26 cellular contexts compared by ENCODE assay signal in the genomic region with DNA sequence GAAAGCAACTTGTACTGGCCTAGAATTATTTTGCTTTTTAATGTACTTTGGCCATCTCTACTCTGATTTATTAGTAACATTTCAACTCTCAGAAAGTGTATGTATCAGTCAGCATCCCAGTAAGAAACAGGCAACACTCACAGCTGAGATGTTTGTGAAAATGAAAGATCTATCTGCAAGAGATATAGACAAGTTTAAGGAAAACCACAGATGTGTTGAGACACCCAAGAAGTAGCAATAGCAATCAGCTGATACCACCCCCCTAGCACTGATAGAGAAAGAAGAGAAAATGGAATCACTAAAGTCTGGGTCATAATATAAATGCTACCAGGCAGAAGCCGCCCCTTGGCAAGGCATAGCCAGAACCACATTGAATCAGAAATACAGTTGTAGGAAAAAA.
"Had no signal": no experiment of that assay in that cellular context is flagged by ENCODE, and none has a peak within 500 bp of the region (broad histone marks: within the 10 kb centered on the region; RNA-seq: fewer than 3 reads in every experiment).

No MANE protein-coding gene starts in this region.

- H3K36me3 Mint-ChIP-seq: naive B cell; naive thymus-derived CD8-positive, alpha-beta T cell; stimulated activated effector memory CD8-positive, alpha-beta T cell treated with anti-CD3 and anti-CD28 coated beads, Interleukin-12 subunit alpha, Interleukin-12 subunit beta, amount 100 ng/mL, for 72 hours; stimulated activated naive B cell treated with anti-CD40 and anti-IgM and Interleukin-4, amounts not matched to agents 10 μg/mL and 1 μg/mL and 100 μg/mL, for 72 hours had no signal

- H3K27me3 Mint-ChIP-seq: naive B cell; stimulated activated naive B cell treated with anti-CD40 and anti-IgM and Interleukin-4, amounts not matched to agents 10 μg/mL and 1 μg/mL and 100 μg/mL, for 72 hours; stimulated activated naive CD8-positive, alpha-beta T cell treated with anti-CD3 and anti-CD28 coated beads, Interleukin-15, Interleukin-2, amounts not matched to agents 100 ng/mL and 50 ng/mL, for 24 hours had no signal

- H3K27ac Mint-ChIP-seq: naive B cell; naive thymus-derived CD8-positive, alpha-beta T cell; nephron progenitor cell; progenitor cell of endocrine pancreas; stimulated activated effector memory CD8-positive, alpha-beta T cell treated with anti-CD3 and anti-CD28 coated beads, Interleukin-12 subunit alpha, Interleukin-12 subunit beta, amount 100 ng/mL, for 72 hours; stimulated activated naive B cell treated with anti-CD40 and anti-IgM and Interleukin-4, amounts not matched to agents 10 μg/mL and 1 μg/mL and 100 μg/mL, for 72 hours; stimulated activated naive CD8-positive, alpha-beta T cell treated with anti-CD3 and anti-CD28 coated beads, Interleukin-15, Interleukin-2, amounts not matched to agents 100 ng/mL and 50 ng/mL, for 24 hours had no signal

- H3K4me3 Mint-ChIP-seq: naive B cell; naive thymus-derived CD8-positive, alpha-beta T cell; nephron progenitor cell; neural crest cell; stimulated activated effector memory CD8-positive, alpha-beta T cell treated with anti-CD3 and anti-CD28 coated beads, Interleukin-12 subunit alpha, Interleukin-12 subunit beta, amount 100 ng/mL, for 72 hours; stimulated activated naive B cell treated with anti-CD40 and anti-IgM and Interleukin-4, amounts not matched to agents 10 μg/mL and 1 μg/mL and 100 μg/mL, for 72 hours; stimulated activated naive CD8-positive, alpha-beta T cell treated with anti-CD3 and anti-CD28 coated beads, Interleukin-15, Interleukin-2, amounts not matched to agents 100 ng/mL and 50 ng/mL, for 24 hours had no signal

- ATAC-seq: naive thymus-derived CD8-positive, alpha-beta T cell; psoas muscle; right cardiac atrium; right lobe of liver; stimulated activated effector memory CD8-positive, alpha-beta T cell treated with anti-CD3 and anti-CD28 coated beads, Interleukin-12 subunit alpha, Interleukin-12 subunit beta, amount 100 ng/mL, for 72 hours; stimulated activated naive B cell treated with anti-CD40 and anti-IgM and Interleukin-4, amounts not matched to agents 10 μg/mL and 1 μg/mL and 100 μg/mL, for 72 hours had no signal

- H3K4me1 Mint-ChIP-seq: naive B cell; naive thymus-derived CD8-positive, alpha-beta T cell; nephron progenitor cell; neural crest cell; stimulated activated effector memory CD8-positive, alpha-beta T cell treated with anti-CD3 and anti-CD28 coated beads, Interleukin-12 subunit alpha, Interleukin-12 subunit beta, amount 100 ng/mL, for 72 hours; stimulated activated naive B cell treated with anti-CD40 and anti-IgM and Interleukin-4, amounts not matched to agents 10 μg/mL and 1 μg/mL and 100 μg/mL, for 72 hours had no signal

- FAIRE-seq: small intestine, urothelium cell line had no signal

- DNase-seq: naive B cell; naive thymus-derived CD8-positive, alpha-beta T cell; nephron progenitor cell; occipital lobe; ovary; posterior cingulate gyrus; psoas muscle; right cardiac atrium; right lobe of liver; sigmoid colon; small intestine; stimulated activated CD4-positive, alpha-beta T cell treated with anti-CD3 and anti-CD28 coated beads, Interleukin-15, amount 100 ng/mL, for 24 hours; stimulated activated CD4-positive, alpha-beta T cell treated with anti-CD3 and anti-CD28 coated beads, Interleukin-2, amount 100 ng/mL, for 24 hours; stimulated activated CD4-positive, alpha-beta T cell treated with anti-CD3 and anti-CD28 coated beads, Interleukin-2, amount 100 ng/mL, for 48 hours; stimulated activated CD4-positive, alpha-beta T cell treated with anti-CD3 and anti-CD28 coated beads, Interleukin-4, amount 100 ng/mL, for 24 hours; stimulated activated naive B cell treated with anti-CD40 and anti-IgM and Interleukin-4, amounts not matched to agents 10 μg/mL and 1 μg/mL and 100 μg/mL, for 72 hours; stimulated activated naive CD4-positive, alpha-beta T cell treated with Interleukin-2 at 50 U/mL for 16 hours; stomach; thyroid gland; trophoblast cell; upper lobe of left lung had no signal

- H3K9me3 Mint-ChIP-seq: nephron progenitor cell; neural crest cell; stimulated activated effector memory CD8-positive, alpha-beta T cell treated with anti-CD3 and anti-CD28 coated beads, Interleukin-12 subunit alpha, Interleukin-12 subunit beta, amount 100 ng/mL, for 72 hours; stimulated activated naive B cell treated with anti-CD40 and anti-IgM and Interleukin-4, amounts not matched to agents 10 μg/mL and 1 μg/mL and 100 μg/mL, for 72 hours; stimulated activated naive CD8-positive, alpha-beta T cell treated with anti-CD3 and anti-CD28 coated beads, Interleukin-15, Interleukin-2, amounts not matched to agents 100 ng/mL and 50 ng/mL, for 24 hours had no signal
